1 cellular context compared by ENCODE assay signal in the genomic region with DNA sequence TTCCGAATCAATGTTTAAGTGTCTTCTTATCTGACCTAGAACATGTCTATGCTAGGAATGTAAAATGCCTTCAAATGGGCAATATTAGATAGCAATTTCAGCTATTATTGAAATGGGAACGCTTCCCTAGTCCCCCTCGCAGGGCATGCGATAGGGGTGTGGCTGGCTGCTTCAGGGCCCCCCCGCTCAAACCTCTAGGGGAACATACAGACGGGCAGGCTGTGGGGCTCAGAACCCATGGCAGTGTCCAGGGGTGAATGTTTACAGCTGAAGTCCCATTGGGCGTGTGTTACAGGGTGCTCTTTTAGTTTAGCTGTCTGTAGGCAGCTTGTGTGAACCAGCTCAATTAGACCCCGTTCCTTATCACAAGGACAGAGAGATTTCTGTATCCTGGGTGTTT.
TF ChIP-seq lines count a peak whose summit lies in the region.

No MANE protein-coding gene starts in this region.

TF ChIP-seq in SK-N-SH treated with all-trans-retinoic acid at 6 μM for 48 hours, 23 proteins besides CTCF, POLR2A, EP300 and RAD21 (continued from another document):
- TF ChIP-seq PATZ1 (CRISPR knock-in tag; IDR thresholded peaks at IDR 0.05; ENCODE audit: borderline replicate concordance) (no peak), TSHZ2 (CRISPR knock-in tag; IDR thresholded peaks at IDR 0.05) (no peak), SNAI2 (CRISPR knock-in tag; IDR thresholded peaks at IDR 0.05) (no peak), ZNF565 (CRISPR knock-in tag; conservative IDR thresholded peaks at IDR 0.05; ENCODE audit: low read depth) (no peak)
- TF ChIP-seq, protein P1, sequence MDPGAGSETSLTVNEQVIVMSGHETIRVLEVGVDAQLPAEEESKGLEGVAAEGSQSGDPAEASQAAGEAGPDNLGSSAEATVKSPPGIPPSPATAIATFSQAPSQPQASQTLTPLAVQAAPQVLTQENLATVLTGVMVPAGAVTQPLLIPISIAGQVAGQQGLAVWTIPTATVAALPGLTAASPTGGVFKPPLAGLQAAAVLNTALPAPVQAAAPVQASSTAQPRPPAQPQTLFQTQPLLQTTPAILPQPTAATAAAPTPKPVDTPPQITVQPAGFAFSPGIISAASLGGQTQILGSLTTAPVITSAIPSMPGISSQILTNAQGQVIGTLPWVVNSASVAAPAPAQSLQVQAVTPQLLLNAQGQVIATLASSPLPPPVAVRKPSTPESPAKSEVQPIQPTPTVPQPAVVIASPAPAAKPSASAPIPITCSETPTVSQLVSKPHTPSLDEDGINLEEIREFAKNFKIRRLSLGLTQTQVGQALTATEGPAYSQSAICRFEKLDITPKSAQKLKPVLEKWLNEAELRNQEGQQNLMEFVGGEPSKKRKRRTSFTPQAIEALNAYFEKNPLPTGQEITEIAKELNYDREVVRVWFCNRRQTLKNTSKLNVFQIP (CRISPR knock-in tag; IDR thresholded peaks at IDR 0.05; ENCODE audit: borderline replicate concordance, low read depth), result no peak
- TF ChIP-seq, protein P2, sequence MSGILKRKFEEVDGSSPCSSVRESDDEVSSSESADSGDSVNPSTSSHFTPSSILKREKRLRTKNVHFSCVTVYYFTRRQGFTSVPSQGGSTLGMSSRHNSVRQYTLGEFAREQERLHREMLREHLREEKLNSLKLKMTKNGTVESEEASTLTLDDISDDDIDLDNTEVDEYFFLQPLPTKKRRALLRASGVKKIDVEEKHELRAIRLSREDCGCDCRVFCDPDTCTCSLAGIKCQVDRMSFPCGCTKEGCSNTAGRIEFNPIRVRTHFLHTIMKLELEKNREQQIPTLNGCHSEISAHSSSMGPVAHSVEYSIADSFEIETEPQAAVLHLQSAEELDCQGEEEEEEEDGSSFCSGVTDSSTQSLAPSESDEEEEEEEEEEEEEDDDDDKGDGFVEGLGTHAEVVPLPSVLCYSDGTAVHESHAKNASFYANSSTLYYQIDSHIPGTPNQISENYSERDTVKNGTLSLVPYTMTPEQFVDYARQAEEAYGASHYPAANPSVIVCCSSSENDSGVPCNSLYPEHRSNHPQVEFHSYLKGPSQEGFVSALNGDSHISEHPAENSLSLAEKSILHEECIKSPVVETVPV (CRISPR knock-in tag; IDR thresholded peaks at IDR 0.05), result no peak
